ENCODE assay signal across 8 cellular contexts in genomic region chr6:137218917-137219663, GRCh38.
DNase-seq lines count a peak whose midpoint lies in the region; ATAC-seq and TF ChIP-seq lines count a peak whose summit lies in the region.

Gene IFNGR1, minus strand, starts transcription at chr6:137219385. Its CDS starts 58 bp downstream, at chr6:137219327.

- DNase-seq in AML-193 (lab: John Stamatoyannopoulos, UW) (peak; percentile 97), NCI-H510A treated with DMSO at 0.1 percent for 48 hours (lab: John Stamatoyannopoulos, UW) (peak; percentile 44), cerebellar nuclear complex (lab: John Stamatoyannopoulos, UW) (peak; percentile 62 to 81), iris pigment epithelial cell (ENCODE audit: low read depth) (peak; percentile 96)
- DNase-seq in activated CD4-positive, alpha-beta T cell treated with anti-CD3 and anti-CD28 coated beads for 1 hour, result peak; percentile 91
- peak; percentile 98 for DNase-seq in stimulated activated CD4-positive, alpha-beta T cell treated with anti-CD3 and anti-CD28 coated beads, Interleukin-12 subunit alpha, Interleukin-12 subunit beta, amount 100 ng/mL, for 4 hours

- TF ChIP-seq POLR2A in GM19193 (IDR thresholded peaks at IDR 0.05; ENCODE audit: extremely low read depth, insufficient read depth, insufficient read length), result peak; percentile 84

- peak; percentile 96 for ATAC-seq in HG03432 (IDR thresholded peaks at IDR 0.05; ENCODE audit: unreplicated experiment)

Comparison
In these comparisons a context has a peak if more than half of its experiments do, and no peak if none do; other contexts are left out.
1. Peak in every context shown above with its lines: DNase-seq and ATAC-seq.
2. DNase-seq: peak in every context shown above with its lines; median percentile 98 in stimulated activated CD4-positive, alpha-beta T cell treated with anti-CD3 and anti-CD28 coated beads, Interleukin-12 subunit alpha, Interleukin-12 subunit beta, amount 100 ng/mL, for 4 hours; 97 in AML-193; 96 in iris pigment epithelial cell; 91 in activated CD4-positive, alpha-beta T cell treated with anti-CD3 and anti-CD28 coated beads for 1 hour; 72 in cerebellar nuclear complex; 44 in NCI-H510A treated with DMSO at 0.1 percent for 48 hours.